Comparison of ENCODE assay signal across 25 cellular contexts in genomic region chr3:131883086-131883485, GRCh38.
"Had no signal": no experiment of that assay in that cellular context is flagged by ENCODE, and none has a peak within 500 bp of the region (broad histone marks: within the 10 kb centered on the region; RNA-seq: fewer than 3 reads in every experiment).

No MANE protein-coding gene starts in this region.

- DNase-seq: activated CD4-positive, alpha-beta T cell treated with anti-CD3 and anti-CD28 coated beads, Interleukin-2, amount 10 ng/mL, durations not matched to agents 24 days and 14 days; activated CD4-positive, alpha-beta T cell treated with anti-CD3 and anti-CD28 coated beads, Interleukin-2, amount 50 U/mL, for 4 hours; activated CD8-positive, alpha-beta T cell treated with anti-CD3 and anti-CD28 coated beads for 36 hours; activated gamma-delta T cell; activated naive CD4-positive, alpha-beta T cell treated with Interleukin-2 at 50 U/mL for 16 hours; activated naive CD8-positive, alpha-beta T cell treated with anti-CD3 and anti-CD28 coated beads, Interleukin-2, amount 10 ng/mL, durations not matched to agents 7 days and 5 days; activated T-cell treated with anti-CD3 and anti-CD28 coated beads, Interleukin-2, amount 50 U/mL, for 24 hours; amygdala; NCI-H1048; NCI-H1105 treated with DMSO at 0.1 percent for 48 hours; NCI-H1436; NCI-H1694; NCI-H1930; NCI-H2081 treated with DMSO at 0.1 percent for 48 hours; NCI-H226; NCI-H524 treated with DMSO at 0.1 percent for 48 hours; RPMI8226; SHP77 treated with DMSO at 0.1 percent for 48 hours; SK-N-SH had no signal

- H3K36me3 ChIP-seq: ascending aorta, SJSA1 had no signal

- H3K27me3 Mint-ChIP-seq: activated CD4-positive, alpha-beta T cell treated with anti-CD3 and anti-CD28 coated beads, Interleukin-2, amount 10 ng/mL, durations not matched to agents 24 days and 14 days; activated naive CD4-positive, alpha-beta T cell treated with anti-CD3 and anti-CD28 coated beads, Interleukin-2, amount 50 U/mL, for 24 hours; activated naive CD8-positive, alpha-beta T cell treated with anti-CD3 and anti-CD28 coated beads, Interleukin-2, amount 10 ng/mL, durations not matched to agents 7 days and 5 days had no signal

- H3K9me3 Mint-ChIP-seq: activated CD4-positive, alpha-beta T cell treated with anti-CD3 and anti-CD28 coated beads, Interleukin-2, amount 10 ng/mL, durations not matched to agents 24 days and 14 days; activated CD8-positive, alpha-beta T cell treated with anti-CD3 and anti-CD28 coated beads for 36 hours; activated naive CD4-positive, alpha-beta T cell treated with anti-CD3 and anti-CD28 coated beads, Interleukin-2, amount 50 U/mL, for 24 hours; activated T-cell treated with anti-CD3 and anti-CD28 coated beads, Interleukin-2, amount 50 U/mL, for 24 hours; activated T-helper 2 cell treated with anti-CD3 and anti-CD28 coated beads, Interferon-gamma antibody, Interleukin-2, Interleukin-4, amounts not matched to agents 10 μg/mL and 5 μg/mL and 100 μg/mL, durations not matched to agents 14 hours and 24 hours and 36 hours; T-helper 1 cell treated with Interleukin-12 subunit alpha and Interleukin-12 subunit beta and Interleukin-4 antibody, amounts not matched to agents 30 μg/mL and 1 μg/mL, for 36 hours; T-helper 2 cell treated with Interferon-gamma antibody and Interleukin-4, amounts not matched to agents 5 μg/mL and 100 μg/mL, for 36 hours had no signal

- H3K4me3 Mint-ChIP-seq: activated CD4-positive, alpha-beta T cell treated with anti-CD3 and anti-CD28 coated beads, Interleukin-2, amount 10 ng/mL, durations not matched to agents 24 days and 14 days; activated CD8-positive, alpha-beta T cell treated with anti-CD3 and anti-CD28 coated beads for 36 hours; activated naive CD4-positive, alpha-beta T cell treated with anti-CD3 and anti-CD28 coated beads, Interleukin-2, amount 50 U/mL, for 24 hours; activated naive CD8-positive, alpha-beta T cell treated with anti-CD3 and anti-CD28 coated beads, Interleukin-2, amount 10 ng/mL, durations not matched to agents 7 days and 5 days; activated T-cell treated with anti-CD3 and anti-CD28 coated beads, Interleukin-2, amount 50 U/mL, for 24 hours; T-helper 1 cell treated with Interleukin-12 subunit alpha and Interleukin-12 subunit beta and Interleukin-4 antibody, amounts not matched to agents 30 μg/mL and 1 μg/mL, for 36 hours; T-helper 2 cell treated with Interferon-gamma antibody and Interleukin-4, amounts not matched to agents 5 μg/mL and 100 μg/mL, for 36 hours had no signal

- H3K4me1 ChIP-seq: ascending aorta had no signal

- H3K27ac ChIP-seq: ascending aorta, SJSA1 had no signal

- H3K4me2 ChIP-seq: SK-N-SH had no signal

- H3K4me3 ChIP-seq: ascending aorta, SJSA1 had no signal

- H3K27ac Mint-ChIP-seq: activated CD4-positive, alpha-beta T cell treated with anti-CD3 and anti-CD28 coated beads, Interleukin-2, amount 10 ng/mL, durations not matched to agents 24 days and 14 days; activated CD8-positive, alpha-beta T cell treated with anti-CD3 and anti-CD28 coated beads for 36 hours; activated naive CD4-positive, alpha-beta T cell treated with anti-CD3 and anti-CD28 coated beads, Interleukin-2, amount 50 U/mL, for 24 hours; activated naive CD8-positive, alpha-beta T cell treated with anti-CD3 and anti-CD28 coated beads, Interleukin-2, amount 10 ng/mL, durations not matched to agents 7 days and 5 days; activated T-cell treated with anti-CD3 and anti-CD28 coated beads, Interleukin-2, amount 50 U/mL, for 24 hours; activated T-helper 2 cell treated with anti-CD3 and anti-CD28 coated beads, Interferon-gamma antibody, Interleukin-2, Interleukin-4, amounts not matched to agents 10 μg/mL and 5 μg/mL and 100 μg/mL, durations not matched to agents 14 hours and 24 hours and 36 hours; T-helper 1 cell treated with Interleukin-12 subunit alpha and Interleukin-12 subunit beta and Interleukin-4 antibody, amounts not matched to agents 30 μg/mL and 1 μg/mL, for 36 hours; T-helper 2 cell treated with Interferon-gamma antibody and Interleukin-4, amounts not matched to agents 5 μg/mL and 100 μg/mL, for 36 hours had no signal

- H3K4me1 Mint-ChIP-seq: activated CD4-positive, alpha-beta T cell treated with anti-CD3 and anti-CD28 coated beads, Interleukin-2, amount 10 ng/mL, durations not matched to agents 24 days and 14 days; activated naive CD4-positive, alpha-beta T cell treated with anti-CD3 and anti-CD28 coated beads, Interleukin-2, amount 50 U/mL, for 24 hours; activated naive CD8-positive, alpha-beta T cell treated with anti-CD3 and anti-CD28 coated beads, Interleukin-2, amount 10 ng/mL, durations not matched to agents 7 days and 5 days had no signal

- H3K27me3 ChIP-seq: ascending aorta, SJSA1 had no signal

- ATAC-seq: activated CD8-positive, alpha-beta T cell treated with anti-CD3 and anti-CD28 coated beads for 36 hours had no signal

- H3K9me3 ChIP-seq: ascending aorta, SJSA1, SK-N-SH had no signal
